ENCODE assay signal across 8 cellular contexts in the genomic region with DNA sequence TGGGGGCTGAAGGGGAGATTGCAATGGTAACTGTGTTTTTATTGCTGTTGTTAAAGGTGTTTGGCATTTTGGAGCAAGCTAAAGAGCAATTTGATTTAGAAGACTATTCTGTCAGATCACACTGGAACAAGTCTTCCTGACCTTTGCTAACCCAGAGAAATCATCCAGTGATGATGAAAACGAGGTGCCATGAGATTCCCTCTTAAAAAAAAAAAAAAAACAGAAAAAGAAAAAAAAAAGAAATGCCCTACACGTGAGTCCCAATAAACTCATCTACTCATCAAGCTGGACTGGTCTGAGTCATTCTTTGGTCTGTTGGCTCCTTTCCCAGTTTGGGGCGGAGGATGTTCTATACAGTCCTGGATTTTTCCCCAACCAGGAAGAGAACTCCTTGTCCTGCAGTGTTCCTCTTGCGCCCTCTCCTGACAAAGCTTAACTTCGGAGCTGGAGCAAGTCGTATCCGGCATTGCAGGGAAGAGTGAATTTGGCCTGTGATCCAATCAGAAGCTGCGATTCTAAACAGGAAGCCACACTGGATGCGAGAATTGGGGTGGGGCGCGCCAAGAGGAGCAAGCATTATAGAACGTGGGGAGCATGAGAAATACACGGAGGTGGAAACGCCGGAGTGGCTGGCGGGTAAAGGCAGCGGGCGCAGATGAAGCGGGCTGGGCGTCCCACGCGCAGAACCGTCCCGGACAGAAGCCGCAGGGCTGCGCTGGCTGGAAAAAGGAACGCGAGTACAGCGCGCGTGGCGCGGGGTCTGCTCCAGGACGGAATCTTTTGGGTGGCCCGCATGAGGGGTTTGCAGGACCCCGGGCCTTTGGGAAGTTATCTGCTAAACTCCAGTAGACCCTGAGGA. TPM values are rescaled to one million over a fixed set of nuclear protein-coding genes. Genes with fewer than 3 reads are reported as not detected.
DNase-seq lines count a peak whose midpoint lies in the region; ATAC-seq, FAIRE-seq and TF ChIP-seq lines count a peak whose summit lies in the region.

No MANE protein-coding gene starts in this region.

- H3K4me3 Mint-ChIP-seq in T-cell, result peak overlapping the region; percentile 80 to 97 (median 86)

- H3K27ac Mint-ChIP-seq in T-cell, result no peak overlapping the region

- WGBS in A549 (ENCODE audit: missing lambda C conversion rate), result 3% methylated on average over 35 of the region's 36 CpGs
- 0 to 1% (median 0%) methylated on average over 35 to 36 of the region's 36 CpGs for WGBS in small intestine, 3 donors

- peak; percentile 98 to 99 for TF ChIP-seq RAD21 in A549 (conservative IDR thresholded peaks at IDR 0.05 in 1 of 2, IDR thresholded peaks at IDR 0.05 in 1 of 2)

- H3K4me1 ChIP-seq in A549 (peaks cover 30% of the 10 kb centered on the region), small intestine (ENCODE audit: control insufficient read depth in 2 of 2, insufficient read depth in 1 of 2, low read depth in 1 of 2, low read length in 1 of 2) (peaks cover 0 to 2% of the 10 kb centered on the region in 2 donors)

- H3K9me3 Mint-ChIP-seq in T-cell, result no peaks in the 10 kb centered on the region

- H3K9me3 ChIP-seq in A549 (no peaks in the 10 kb centered on the region), small intestine (ENCODE audit: control insufficient read depth, low read depth) (no peaks in the 10 kb centered on the region)

- H3K27me3 ChIP-seq in small intestine (ENCODE audit: control insufficient read depth in 2 of 2, insufficient read depth in 2 of 2, low read length in 2 of 2), result no peaks in the 10 kb centered on the region

- H3K27ac ChIP-seq in A549 (peak overlapping the region; percentile 82 to 93), small intestine (ENCODE audit: low read depth in 1 of 2, low read length in 1 of 2) (peak overlapping the region in 1 of 2 donors; percentile 78)

- peak; percentile 86 to 89 for ATAC-seq in A549
- peak; percentile 59 for ATAC-seq in HG02884 (IDR thresholded peaks at IDR 0.05; ENCODE audit: unreplicated experiment)
- peak; percentile 47 to 71 (median 68) for ATAC-seq in T-cell (replicated peaks in 1 of 4)

- peak; percentile 53 for TF ChIP-seq POLR2A in A549 (IDR thresholded peaks at IDR 0.05; ENCODE audit: low read length)
- peak; percentile 39 for TF ChIP-seq POLR2A in GM15510 (IDR thresholded peaks at IDR 0.05; ENCODE audit: borderline replicate concordance, extremely low read depth, insufficient read length)

- peak overlapping the region; percentile 63 for H3K4me3 ChIP-seq in A549
- H3K4me3 ChIP-seq in small intestine (ENCODE audit: low read depth in 1 of 2, low read length in 2 of 2), result peak overlapping the region in 1 of 2 donors; percentile 58

- H3K36me3 ChIP-seq in small intestine (ENCODE audit: control insufficient read depth in 2 of 2, insufficient read depth in 2 of 2, low read length in 2 of 2), result no peaks in the 10 kb centered on the region

- CTCF ChIA-PET in A549 (lab: Yijun Ruan, JAX) (interaction anchor here (0.6 to 4.5 kb wide), 55 partner anchors 9 to 1073 kb away, joined by 3 to 141 read pairs (median 4); partner anchors contain the start of genes ANKS4B, CRYM, ERI2 and LDAF1), T-cell (lab: Charles Lee) (no interaction called here)

- 0 out of 5 replicates have a peak, but pooled peaks of 1 of the 2 experiments have one; percentile 7 for TF ChIP-seq EP300 in A549 (IDR thresholded peaks at IDR 0.05)

- peak overlapping the region; percentile 90 for H3K4me2 ChIP-seq in A549

- peaks cover 6 to 16% of the 10 kb centered on the region in 2 donors for H3K27me3 Mint-ChIP-seq in T-cell

- DNase-seq in A549 (ENCODE audit: low read depth in 1 of 2, low spot score in 1 of 2), result peak; percentile 96 to 99
- peak; percentile 90 for DNase-seq in NCI-H146 treated with DMSO at 0.1 percent for 48 hours (lab: John Stamatoyannopoulos, UW; ENCODE audit: unreplicated experiment)
- DNase-seq in T-cell, result peak in 13 of 34 experiments; percentile 3 to 48 (median 11)
- peak; percentile 99 for DNase-seq in cerebellar cortex (ENCODE audit: low spot score)
- peak; percentile 100 for DNase-seq in iris pigment epithelial cell (ENCODE audit: low read depth)
- DNase-seq in small intestine, result peak; percentile 100

- H3K4me1 Mint-ChIP-seq in T-cell, result peaks cover 22 to 27% (median 27%) of the 10 kb centered on the region in 3 donors

- POLR2A ChIA-PET in A549 (lab: Yijun Ruan, JAX) (interaction anchor here (0.9 to 2.3 kb wide), 15 partner anchors 10 to 1137 kb away, joined by 3 to 32 read pairs (median 5); partner anchors contain the start of genes ERI2, LDAF1 and REXO5), T-cell (lab: Charles Lee) (no interaction called here)

- TF ChIP-seq CTCF in A549 (IDR thresholded peaks at IDR 0.05), result peak; percentile 97

- H3K36me3 Mint-ChIP-seq in T-cell, result no peaks in the 10 kb centered on the region

- FAIRE-seq in A549 (lab: Jason Lieb, UNC), result peak; percentile 98
- FAIRE-seq in small intestine (lab: Jason Lieb, UNC), result peak; percentile 61

TF ChIP-seq in A549, 52 proteins besides CTCF, POLR2A, EP300 and RAD21 (continues in another document):
- TF ChIP-seq SMC3 (IDR thresholded peaks at IDR 0.05) (peak; percentile 96), KDM5A (IDR thresholded peaks at IDR 0.05) (peak; percentile 56; the same call in 1 of the 2 replicates), SREBF2 (IDR thresholded peaks at IDR 0.05) (no peak), MYC (IDR thresholded peaks at IDR 0.05; ENCODE audit: borderline replicate concordance, low read length) (peak; percentile 14), CBX2 (IDR thresholded peaks at IDR 0.05; ENCODE audit: borderline replicate concordance, low read depth) (no peak), MAZ (IDR thresholded peaks at IDR 0.05; ENCODE audit: borderline replicate concordance, low read depth, low read length) (0 out of 2 replicates have a peak, but pooled peaks have one; percentile 71), RFX5 (IDR thresholded peaks at IDR 0.05) (no peak), REST (IDR thresholded peaks at IDR 0.05) (peak; percentile 44; the same call in 1 of the 2 replicates), PBX3 (IDR thresholded peaks at IDR 0.05) (no peak), JUN (IDR thresholded peaks at IDR 0.05) (peak; percentile 15 to 33; a peak in 1 of 5 replicates), RCOR1 (IDR thresholded peaks at IDR 0.05; ENCODE audit: low read depth, low read length) (no peak), FOSB (CRISPR knock-in tag; IDR thresholded peaks at IDR 0.05) (no peak), EHMT2 (IDR thresholded peaks at IDR 0.05; ENCODE audit: low read depth) (no peak), MAX (IDR thresholded peaks at IDR 0.05) (peak; percentile 56)
- TF ChIP-seq, protein P1, sequence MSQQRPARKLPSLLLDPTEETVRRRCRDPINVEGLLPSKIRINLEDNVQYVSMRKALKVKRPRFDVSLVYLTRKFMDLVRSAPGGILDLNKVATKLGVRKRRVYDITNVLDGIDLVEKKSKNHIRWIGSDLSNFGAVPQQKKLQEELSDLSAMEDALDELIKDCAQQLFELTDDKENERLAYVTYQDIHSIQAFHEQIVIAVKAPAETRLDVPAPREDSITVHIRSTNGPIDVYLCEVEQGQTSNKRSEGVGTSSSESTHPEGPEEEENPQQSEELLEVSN (IDR thresholded peaks at IDR 0.05; ENCODE audit: borderline replicate concordance, low read depth), result peak; percentile 70

RNA-seq across cellular contexts. Expression of gene CRYM, which starts 22.4 kb away (rescaled TPM):
- polyA plus RNA-seq in A549 (2011; rRNA removed) (3.1 and 3.4 TPM in 2 replicates), A549 (2017; fragmentation: RNase III; extraction: RNeasy Plus Mini Kit Qiagen cat#74134 plus additional on column Dnase treatment) (0.94 to 0.98 TPM (median 0.94 TPM) in 3 replicates), small intestine (1 to 10 TPM; 1.6 to 6.5 (median 2.3) TPM)
- polyA plus RNA-seq in A549 (2012; cell fraction: cytosol; rRNA removed), result 1.8 and 2.1 TPM in 2 replicates
- polyA plus RNA-seq in A549 (2012; cell fraction: nucleus; rRNA removed), result 3.0 and 3.9 TPM in 2 replicates
- 0.73 and 2.1 TPM in 2 replicates for polyA minus RNA-seq in A549 (2011; rRNA and poly(A)+ RNA removed)
- total RNA-seq in T-cell, result under 1 TPM in 2 of 5 donors, not detected in 3; 0.19 to 0.23 TPM
